ENCODE assay signal across 32 cellular contexts in genomic region chr16:74726056-74726455, GRCh38. TPM values are rescaled to one million over a fixed set of nuclear protein-coding genes. Genes with fewer than 3 reads are reported as not detected.
"Had no signal": no experiment of that assay in that cellular context is flagged by ENCODE, and none has a peak within 500 bp of the region (broad histone marks: within the 10 kb centered on the region; RNA-seq: fewer than 3 reads in every experiment).

No MANE protein-coding gene starts in this region.

- H3K36me3 ChIP-seq: esophagus squamous epithelium, heart right ventricle, left ventricle myocardium inferior, sigmoid colon, tibial artery had no signal

- H3K27me3 ChIP-seq: esophagus squamous epithelium, sigmoid colon, tibial artery had no signal

- H3K4me1 ChIP-seq: heart right ventricle, left ventricle myocardium inferior, parathyroid adenoma, psoas muscle had no signal

- H3K79me2 ChIP-seq: parathyroid adenoma had no signal

- H3K4me3 ChIP-seq: esophagus squamous epithelium, heart right ventricle, left ventricle myocardium inferior, lung, psoas muscle, sigmoid colon, smooth muscle cell, tibial artery had no signal

- H3K4me2 ChIP-seq: smooth muscle cell had no signal

- DNase-seq: activated CD4-positive, alpha-beta T cell treated with anti-CD3 and anti-CD28 coated beads, Interleukin-2, amount 50 U/mL, for 4 hours; activated CD4-positive, CD25-positive, alpha-beta regulatory T cell; activated naive CD4-positive, alpha-beta T cell; activated T-cell treated with anti-CD3 and anti-CD28 coated beads for 4 hours; anterior cingulate cortex; cerebellar nuclear complex; effector CD4-positive, alpha-beta T cell; esophagus squamous epithelium; heart right ventricle; kidney glomerular epithelial cell; left ventricle myocardium inferior; nucleus accumbens; sigmoid colon; stimulated activated CD4-positive, alpha-beta T cell treated with anti-CD3 and anti-CD28 coated beads, Interleukin-4, amount 100 ng/mL, for 4 hours; tibial artery had no signal

- H2AFZ ChIP-seq: parathyroid adenoma had no signal

- ATAC-seq: heart right ventricle; naive thymus-derived CD8-positive, alpha-beta T cell; psoas muscle; stimulated activated memory B cell treated with anti-CD40 and anti-IgM and Interleukin-4, amounts not matched to agents 10 μg/mL and 1 μg/mL and 100 μg/mL, for 72 hours; stimulated activated naive CD8-positive, alpha-beta T cell treated with anti-CD3 and anti-CD28 coated beads, Interleukin-15, amount 100 ng/mL, for 72 hours had no signal

- H3K9me3 ChIP-seq: psoas muscle had no signal

- H3K27ac ChIP-seq: epithelial cell of prostate, esophagus squamous epithelium, heart right ventricle, left ventricle myocardium inferior, parathyroid adenoma, psoas muscle, tibial artery had no signal

- H3K9ac ChIP-seq: parathyroid adenoma had no signal

- FAIRE-seq: bronchial epithelial cell, endometrium, urothelium cell line had no signal

RNA-seq across cellular contexts. Expression of gene MLKL, which starts 25.4 kb away (rescaled TPM):
- total RNA-seq: neural crest cell had no signal

RNA-seq across cellular contexts. Expression of gene FA2H, which starts 48.6 kb away (rescaled TPM):
- total RNA-seq: activated CD4-positive, alpha-beta T cell treated with anti-CD3 and anti-CD28 coated beads for 36 hours; activated naive CD4-positive, alpha-beta T cell treated with anti-CD3 and anti-CD28 coated beads, Interleukin-2, amount 50 U/mL, for 72 hours; activated T-cell treated with anti-CD3 and anti-CD28 coated beads, Interleukin-2, amount 50 U/mL, for 72 hours; glomerular endothelial cell; left ventricle myocardium inferior; mesenteric fat pad; naive thymus-derived CD8-positive, alpha-beta T cell; neural crest cell; psoas muscle; smooth muscle cell had no signal
- polyA plus RNA-seq: naive thymus-derived CD8-positive, alpha-beta T cell; smooth muscle cell had no signal
